9 cellular contexts compared by ENCODE assay signal in the genomic region with DNA sequence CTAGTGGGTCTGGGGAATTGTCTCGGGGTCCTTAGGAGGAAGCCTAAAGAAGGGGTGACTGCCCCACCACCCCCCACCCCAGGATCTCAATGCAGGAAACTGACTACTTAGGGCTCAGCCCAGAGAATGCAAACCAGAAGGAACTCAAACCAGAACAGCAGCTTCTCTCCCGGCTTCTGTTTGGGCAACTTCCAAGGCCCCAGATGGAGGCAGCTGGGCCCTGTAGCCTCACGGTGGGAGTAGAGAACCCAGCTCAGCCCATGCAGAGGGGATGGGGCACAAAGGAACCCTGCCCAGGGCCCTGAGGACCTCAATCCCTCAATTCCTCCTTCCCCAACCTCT. TPM values are rescaled to one million over a fixed set of nuclear protein-coding genes. Genes with fewer than 3 reads are reported as not detected.
DNase-seq lines count a peak whose midpoint lies in the region; ATAC-seq, FAIRE-seq and TF ChIP-seq lines count a peak whose summit lies in the region.
"Had no signal": no experiment of that assay in that cellular context is flagged by ENCODE, and none has a peak within 500 bp of the region (broad histone marks: within the 10 kb centered on the region; RNA-seq: fewer than 3 reads in every experiment).

No MANE protein-coding gene starts in this region.

- peaks cover 0 to 13% (median 4%) of the 10 kb centered on the region in 4 donors for H3K36me3 ChIP-seq in upper lobe of left lung
- no peaks in the 10 kb centered on the region for H3K36me3 ChIP-seq in pancreas

- H3K27ac Mint-ChIP-seq in activated naive CD4-positive, alpha-beta T cell treated with anti-CD3 and anti-CD28 coated beads for 36 hours, result peak overlapping the region; percentile 100
- H3K27ac Mint-ChIP-seq in activated CD4-positive, alpha-beta memory T cell treated with anti-CD3 and anti-CD28 coated beads for 36 hours, result peak overlapping the region; percentile 95
- peak overlapping the region; percentile 96 to 99 (median 98) for H3K27ac Mint-ChIP-seq in immature natural killer cell

- peaks cover 33% of the 10 kb centered on the region for H3K4me1 Mint-ChIP-seq in activated naive CD4-positive, alpha-beta T cell treated with anti-CD3 and anti-CD28 coated beads for 36 hours (ENCODE audit: low read depth)
- peaks cover 26% of the 10 kb centered on the region for H3K4me1 Mint-ChIP-seq in activated CD4-positive, alpha-beta memory T cell treated with anti-CD3 and anti-CD28 coated beads for 36 hours (ENCODE audit: low read depth)
- H3K4me1 Mint-ChIP-seq in immature natural killer cell, result peaks cover 56 to 64% of the 10 kb centered on the region in 2 donors

- CTCF ChIA-PET in activated naive CD4-positive, alpha-beta T cell treated with anti-CD3 and anti-CD28 coated beads for 36 hours (lab: Charles Lee), result interaction anchor here (1.0 to 5.6 kb wide), 6 partner anchors 11 to 35 kb away, joined by 3 to 38 read pairs (median 14); no protein-coding TSS in a partner anchor
- CTCF ChIA-PET in activated CD4-positive, alpha-beta memory T cell treated with anti-CD3 and anti-CD28 coated beads for 36 hours (lab: Charles Lee), result interaction anchor here (1.1 to 5.0 kb wide), 8 partner anchors 14 to 503 kb away, joined by 3 to 36 read pairs (median 8); a partner anchor contains a TSS

- H3K4me1 ChIP-seq in upper lobe of left lung, result peaks cover 49 to 78% (median 62%) of the 10 kb centered on the region in 4 donors
- peaks cover 0 to 8% (median 0%) of the 10 kb centered on the region in 3 donors for H3K4me1 ChIP-seq in pancreas

- no peak for ATAC-seq in upper lobe of left lung (ENCODE audit: low FRiP score in 2 of 2)
- ATAC-seq in pancreas, result no peak

- TF ChIP-seq CTCF in upper lobe of left lung (IDR thresholded peaks at IDR 0.05) (no peak), pancreas (IDR thresholded peaks at IDR 0.05) (no peak)

- no peaks in the 10 kb centered on the region for H3K27me3 Mint-ChIP-seq in activated naive CD4-positive, alpha-beta T cell treated with anti-CD3 and anti-CD28 coated beads for 36 hours (ENCODE audit: low read depth)
- no peaks in the 10 kb centered on the region for H3K27me3 Mint-ChIP-seq in activated CD4-positive, alpha-beta memory T cell treated with anti-CD3 and anti-CD28 coated beads for 36 hours
- peaks cover 35 to 60% (median 41%) of the 10 kb centered on the region in 3 donors for H3K27me3 Mint-ChIP-seq in immature natural killer cell (ENCODE audit: low read depth in 3 of 3)

- H3K27me3 ChIP-seq in upper lobe of left lung (no peaks in the 10 kb centered on the region), pancreas (no peaks in the 10 kb centered on the region)

- TF ChIP-seq EP300 in upper lobe of left lung (IDR thresholded peaks at IDR 0.05), result no peak

- WGBS in upper lobe of left lung, 2 donors, result 17 to 28% methylated on average over 3 of the region's 3 CpGs
- WGBS in pancreas, 2 donors, result 44 to 50% methylated on average over 3 of the region's 3 CpGs

- peak overlapping the region in 3 of 4 donors; percentile 66 to 86 (median 80) for H3K4me3 ChIP-seq in upper lobe of left lung
- peak overlapping the region in 1 of 4 donors; percentile 72 for H3K4me3 ChIP-seq in pancreas

- POLR2A ChIA-PET in activated CD4-positive, alpha-beta memory T cell treated with anti-CD3 and anti-CD28 coated beads for 36 hours (lab: Charles Lee), result interaction anchor here (0.6 to 8.5 kb wide), 7 partner anchors 15 to 502 kb away, joined by 3 to 315 read pairs (median 5); no protein-coding TSS in a partner anchor

- intact Hi-C loops in activated naive CD4-positive, alpha-beta T cell treated with anti-CD3 and anti-CD28 coated beads for 36 hours (cut with micrococcal nuclease), result loop anchor here (5.0 kb wide), 3 partner anchors 139 to 1231 kb away; a partner anchor contains a TSS
- intact Hi-C loops in activated CD4-positive, alpha-beta memory T cell treated with anti-CD3 and anti-CD28 coated beads for 36 hours (cut with micrococcal nuclease), result no loop called here
- intact Hi-C loops in pancreas (cut with DNase I), result no loop called here

- no peaks in the 10 kb centered on the region for H3K9me3 ChIP-seq in upper lobe of left lung
- H3K9me3 ChIP-seq in pancreas, result no peaks in the 10 kb centered on the region

- FAIRE-seq in H54 (lab: Jason Lieb, UNC) (no peak), pancreas (lab: Jason Lieb, UNC) (no peak)
- FAIRE-seq: endothelial cell of umbilical vein had no signal

- peak overlapping the region; percentile 97 for H3K4me3 Mint-ChIP-seq in activated naive CD4-positive, alpha-beta T cell treated with anti-CD3 and anti-CD28 coated beads for 36 hours
- peak overlapping the region; percentile 84 for H3K4me3 Mint-ChIP-seq in activated CD4-positive, alpha-beta memory T cell treated with anti-CD3 and anti-CD28 coated beads for 36 hours
- peak overlapping the region; percentile 93 to 99 (median 95) for H3K4me3 Mint-ChIP-seq in immature natural killer cell

- H3K9me3 Mint-ChIP-seq in activated naive CD4-positive, alpha-beta T cell treated with anti-CD3 and anti-CD28 coated beads for 36 hours, result no peaks in the 10 kb centered on the region
- H3K9me3 Mint-ChIP-seq in activated CD4-positive, alpha-beta memory T cell treated with anti-CD3 and anti-CD28 coated beads for 36 hours, result no peaks in the 10 kb centered on the region
- H3K9me3 Mint-ChIP-seq in immature natural killer cell, result peaks cover 0 to 2% (median 0%) of the 10 kb centered on the region in 6 donors

- peaks cover 42% of the 10 kb centered on the region for H3K36me3 Mint-ChIP-seq in activated naive CD4-positive, alpha-beta T cell treated with anti-CD3 and anti-CD28 coated beads for 36 hours (ENCODE audit: low read depth)
- H3K36me3 Mint-ChIP-seq in activated CD4-positive, alpha-beta memory T cell treated with anti-CD3 and anti-CD28 coated beads for 36 hours, result peaks cover 41% of the 10 kb centered on the region
- H3K36me3 Mint-ChIP-seq in immature natural killer cell, result peaks cover 5 to 20% (median 8%) of the 10 kb centered on the region in 3 donors

- no peak for TF ChIP-seq POLR2A in upper lobe of left lung (IDR thresholded peaks at IDR 0.05)
- no peak for TF ChIP-seq POLR2A in H54 (IDR thresholded peaks at IDR 0.05; ENCODE audit: low read depth, low read length)

- H3K27ac ChIP-seq in upper lobe of left lung (peak overlapping the region; percentile 92 to 95 (median 93)), pancreas (peak overlapping the region in 2 of 4 donors; percentile 44 to 58)

- peak; percentile 51 for DNase-seq in activated naive CD4-positive, alpha-beta T cell treated with anti-CD3 and anti-CD28 coated beads for 36 hours
- DNase-seq in activated naive CD4-positive, alpha-beta T cell treated with anti-CD3 and anti-CD28 coated beads, Interleukin-2, amount 50 U/mL, for 16 hours, result no peak
- DNase-seq in activated CD4-positive, alpha-beta memory T cell treated with anti-CD3 and anti-CD28 coated beads for 36 hours, result no peak
- peak in 1 of 3 donors; percentile 33 for DNase-seq in immature natural killer cell
- DNase-seq in upper lobe of left lung, result no peak
- DNase-seq in GF-D8 (lab: John Stamatoyannopoulos, UW), result no peak
- no peak for DNase-seq in H54 (ENCODE audit: insufficient read length, low spot score)
- no peak for DNase-seq in pancreas

RNA-seq across cellular contexts. Expression of a gene that starts 2.3 kb away (rescaled TPM):
- total RNA-seq in activated naive CD4-positive, alpha-beta T cell treated with anti-CD3 and anti-CD28 coated beads for 36 hours, result 100 to 1,000 TPM; 173 to 187 TPM
- 100 to 1,000 TPM; 202 to 206 TPM for total RNA-seq in activated CD4-positive, alpha-beta memory T cell treated with anti-CD3 and anti-CD28 coated beads for 36 hours
- polyA plus RNA-seq in immature natural killer cell (100 to 1,000 TPM; 360 to 783 (median 485) TPM), pancreas (10 to 100 TPM; 14.0 to 19.5 TPM)
- total RNA-seq in upper lobe of left lung (100 to 1,000 TPM; 123 to 259 (median 227) TPM), pancreas (10 to 100 TPM; 23.0 to 37.7 (median 31.2) TPM)

RNA-seq across cellular contexts. Expression of a gene that starts 35.6 kb away (rescaled TPM):
- total RNA-seq in activated naive CD4-positive, alpha-beta T cell treated with anti-CD3 and anti-CD28 coated beads for 36 hours, result 100 to 1,000 TPM; 219 to 227 TPM
- total RNA-seq in activated CD4-positive, alpha-beta memory T cell treated with anti-CD3 and anti-CD28 coated beads for 36 hours, result 100 to 1,000 TPM; 200 to 204 TPM
- polyA plus RNA-seq in immature natural killer cell (100 to 1,000 TPM; 117 to 177 (median 144) TPM), pancreas (10 to 100 TPM; 80.0 to 86.6 TPM)
- total RNA-seq in upper lobe of left lung (100 to 1,000 TPM in 2 of 6 donors, 10 to 100 TPM in 4; 47.6 to 189 (median 86.0) TPM), pancreas (10 to 100 TPM in 5 of 6 donors, 1 to 10 TPM in 1; 9.3 to 25.7 (median 16.7) TPM)

RNA-seq across cellular contexts. Expression of a gene that starts 49.6 kb away (rescaled TPM):
- total RNA-seq in activated naive CD4-positive, alpha-beta T cell treated with anti-CD3 and anti-CD28 coated beads for 36 hours, result 100 to 1,000 TPM; 159 to 164 TPM
- total RNA-seq in activated CD4-positive, alpha-beta memory T cell treated with anti-CD3 and anti-CD28 coated beads for 36 hours, result 100 to 1,000 TPM; 188 to 207 TPM
- polyA plus RNA-seq in immature natural killer cell (10 to 100 TPM; 74.3 to 94.6 (median 84.7) TPM), pancreas (10 to 100 TPM; 50.5 to 58.0 TPM)
- total RNA-seq in upper lobe of left lung (100 to 1,000 TPM in 5 of 6 donors, 10 to 100 TPM in 1; 95.2 to 278 (median 200) TPM), pancreas (10 to 100 TPM; 55.5 to 91.5 (median 75.0) TPM)
